In genomic region chr3:11020764-11021163, GRCh38 we compare ENCODE assay signal across 28 cellular contexts. TPM values are rescaled to one million over a fixed set of nuclear protein-coding genes. Genes with fewer than 3 reads are reported as not detected.
"Had no signal": no experiment of that assay in that cellular context is flagged by ENCODE, and none has a peak within 500 bp of the region (broad histone marks: within the 10 kb centered on the region; RNA-seq: fewer than 3 reads in every experiment).

No MANE protein-coding gene starts in this region.

- H3K79me2 ChIP-seq: parathyroid adenoma had no signal

- H3K4me1 ChIP-seq: esophagus muscularis mucosa, foreskin keratinocyte, gastroesophageal sphincter, heart left ventricle, neural progenitor cell, parathyroid adenoma, prostate gland, right atrium auricular region, spleen, testis, tibial artery had no signal

- ATAC-seq: foreskin keratinocyte; gastroesophageal sphincter; heart left ventricle; naive thymus-derived CD4-positive, alpha-beta T cell had no signal

- H3K36me3 ChIP-seq: esophagus muscularis mucosa, gastroesophageal sphincter, neural progenitor cell, prostate gland, right atrium auricular region, spleen, tibial artery had no signal

- H3K27ac ChIP-seq: esophagus muscularis mucosa, foreskin keratinocyte, gastroesophageal sphincter, heart left ventricle, neural progenitor cell, parathyroid adenoma, prostate gland, right atrium auricular region, skin epidermis, spleen, testis, tibial artery had no signal

- DNase-seq: cerebellar nuclear complex; effector memory CD4-positive, alpha-beta T cell; foreskin keratinocyte; heart left ventricle; immature natural killer cell; islet precursor cell; kidney glomerular epithelial cell; mesendoderm; naive thymus-derived CD4-positive, alpha-beta T cell; spleen; stimulated activated naive B cell treated with anti-CD40 and anti-IgM and Interleukin-4, amounts not matched to agents 10 μg/mL and 1 μg/mL and 100 μg/mL, for 72 hours; testis; tibial artery had no signal

- FAIRE-seq: colon, endothelial cell of umbilical vein had no signal

- H3K4me3 ChIP-seq: esophagus muscularis mucosa, gastroesophageal sphincter, heart left ventricle, neural progenitor cell, prostate gland, right atrium auricular region, skin epidermis, spleen, testis, tibial artery had no signal

- H3K9ac ChIP-seq: neural progenitor cell, parathyroid adenoma had no signal

- H3K4me1 Mint-ChIP-seq: immature natural killer cell; naive thymus-derived CD4-positive, alpha-beta T cell; nephron; neural progenitor cell had no signal

- H2AFZ ChIP-seq: neural progenitor cell, parathyroid adenoma had no signal

- H3K4me3 Mint-ChIP-seq: immature natural killer cell; naive thymus-derived CD4-positive, alpha-beta T cell; nephron; neural progenitor cell; stimulated activated naive B cell treated with anti-CD40 and anti-IgM and Interleukin-4, amounts not matched to agents 10 μg/mL and 1 μg/mL and 100 μg/mL, for 72 hours; stimulated activated naive CD8-positive, alpha-beta T cell treated with anti-CD3 and anti-CD28 coated beads, Interleukin-15, Interleukin-2, amounts not matched to agents 100 ng/mL and 50 ng/mL, for 24 hours; type B pancreatic cell had no signal

- H3K36me3 Mint-ChIP-seq: immature natural killer cell; naive thymus-derived CD4-positive, alpha-beta T cell; neural progenitor cell; stimulated activated naive B cell treated with anti-CD40 and anti-IgM and Interleukin-4, amounts not matched to agents 10 μg/mL and 1 μg/mL and 100 μg/mL, for 72 hours; type B pancreatic cell had no signal

- H3K9me3 Mint-ChIP-seq: immature natural killer cell; neural progenitor cell; stimulated activated naive B cell treated with anti-CD40 and anti-IgM and Interleukin-4, amounts not matched to agents 10 μg/mL and 1 μg/mL and 100 μg/mL, for 72 hours; stimulated activated naive CD8-positive, alpha-beta T cell treated with anti-CD3 and anti-CD28 coated beads, Interleukin-15, Interleukin-2, amounts not matched to agents 100 ng/mL and 50 ng/mL, for 24 hours; type B pancreatic cell had no signal

- H3K27me3 ChIP-seq: neural progenitor cell, right atrium auricular region, testis had no signal

- H3K9me3 ChIP-seq: esophagus muscularis mucosa, gastroesophageal sphincter, heart left ventricle, prostate gland, right atrium auricular region, spleen, testis, tibial artery had no signal

- H3K4me2 ChIP-seq: neural progenitor cell had no signal

RNA-seq across cellular contexts. Expression of gene SLC6A1, which starts 28.2 kb away (rescaled TPM):
- total RNA-seq: endothelial cell of umbilical vein; epithelial cell of proximal tubule; fibroblast of lung; foreskin keratinocyte; naive thymus-derived CD4-positive, alpha-beta T cell; osteoblast had no signal
- polyA plus RNA-seq: endothelial cell of umbilical vein; fibroblast of lung; foreskin keratinocyte; immature natural killer cell; naive thymus-derived CD4-positive, alpha-beta T cell had no signal
